15 cellular contexts compared by ENCODE assay signal in the genomic region with DNA sequence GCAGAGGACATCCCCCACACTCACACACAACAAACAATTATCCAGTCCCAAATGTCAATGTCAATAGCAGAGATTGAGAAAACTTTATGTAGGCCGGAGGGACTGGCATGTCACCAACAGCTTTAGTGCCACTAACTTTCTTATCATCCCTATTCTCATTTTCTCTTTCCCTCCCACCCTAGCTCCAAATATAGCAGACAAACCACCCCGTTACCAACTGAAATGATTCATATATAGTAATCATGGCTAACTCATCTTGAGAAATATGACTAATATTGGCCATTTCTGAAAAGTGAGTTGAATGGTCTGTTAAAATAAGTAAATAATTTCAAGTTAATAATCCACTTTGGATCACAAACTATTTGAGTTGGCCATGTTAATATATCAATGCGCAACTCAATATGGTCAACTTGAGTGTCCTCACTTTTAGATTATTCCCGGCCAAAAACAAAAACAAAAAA.
DNase-seq lines count a peak whose midpoint lies in the region; ATAC-seq and TF ChIP-seq lines count a peak whose summit lies in the region.
"Had no signal": no experiment of that assay in that cellular context is flagged by ENCODE, and none has a peak within 500 bp of the region (broad histone marks: within the 10 kb centered on the region; RNA-seq: fewer than 3 reads in every experiment).

No MANE protein-coding gene starts in this region.

- H3K27me3 ChIP-seq in GM23248 (replicated peaks; ENCODE audit: insufficient read depth), result no peaks in the 10 kb centered on the region
- H3K27me3 ChIP-seq: transverse colon had no signal

- H3K36me3 ChIP-seq in GM23248 (ENCODE audit: low read depth), result no peaks in the 10 kb centered on the region
- H3K36me3 ChIP-seq: transverse colon, WERI-Rb-1 had no signal

- no peak overlapping the region for H2AFZ ChIP-seq in GM23248

- WGBS in GM23248 (ENCODE audit: low coverage in 1 of 2, low lambda C conversion rate in 2 of 2, missing lambda C conversion rate in 2 of 2), 2 experiments, result 53% methylated on average over 4 of the region's 4 CpGs

- no peaks in the 10 kb centered on the region for H3K36me3 Mint-ChIP-seq in activated T-cell treated with anti-CD3 and anti-CD28 coated beads, Interleukin-2, amount 50 U/mL, for 24 hours (ENCODE audit: low read depth)
- H3K36me3 Mint-ChIP-seq: CD4-positive, CD25-positive, alpha-beta regulatory T cell had no signal

- no peak overlapping the region for H3K4me2 ChIP-seq in GM23248 (ENCODE audit: unreplicated experiment)

- H3K4me3 ChIP-seq in GM23248, result no peak overlapping the region
- H3K4me3 ChIP-seq in fibroblast of the aortic adventitia (ENCODE audit: low read depth, low read length), result no peak overlapping the region
- H3K4me3 ChIP-seq: transverse colon had no signal

- no peak for TF ChIP-seq CTCF in fibroblast of the aortic adventitia (IDR thresholded peaks at IDR 0.05; ENCODE audit: insufficient read depth, low read length)

- no peaks in the 10 kb centered on the region; the same call in 1 of the 2 replicates for H3F3A ChIP-seq in GM23248 (ENCODE audit: insufficient read depth)

- H3K4me1 Mint-ChIP-seq in activated T-cell treated with anti-CD3 and anti-CD28 coated beads, Interleukin-2, amount 50 U/mL, for 24 hours (ENCODE audit: low read depth), result no peaks in the 10 kb centered on the region
- H3K4me1 Mint-ChIP-seq: CD4-positive, CD25-positive, alpha-beta regulatory T cell had no signal

- no peaks in the 10 kb centered on the region for H3K27me3 Mint-ChIP-seq in activated T-cell treated with anti-CD3 and anti-CD28 coated beads, Interleukin-2, amount 50 U/mL, for 24 hours
- H3K27me3 Mint-ChIP-seq: CD4-positive, CD25-positive, alpha-beta regulatory T cell had no signal

- in situ Hi-C loops in GM23248 (cut with MboI), result no loop called here

- no peak overlapping the region for H3K27ac Mint-ChIP-seq in activated T-cell treated with anti-CD3 and anti-CD28 coated beads, Interleukin-2, amount 50 U/mL, for 24 hours
- H3K27ac Mint-ChIP-seq: CD4-positive, CD25-positive, alpha-beta regulatory T cell had no signal

- ATAC-seq in GM18907 (IDR thresholded peaks at IDR 0.05; ENCODE audit: unreplicated experiment) (peak; percentile 94), HG03342 (IDR thresholded peaks at IDR 0.05; ENCODE audit: unreplicated experiment) (peak; percentile 63), GM19324 (IDR thresholded peaks at IDR 0.05; ENCODE audit: low FRiP score, unreplicated experiment) (no peak)
- ATAC-seq: HCT116, right cardiac atrium had no signal

- no peaks in the 10 kb centered on the region for H3K9me3 ChIP-seq in GM23248 (ENCODE audit: low read depth)
- H3K9me3 ChIP-seq: transverse colon had no signal

- no peaks in the 10 kb centered on the region for H4K20me1 ChIP-seq in GM23248 (ENCODE audit: insufficient read depth)

- H3K79me2 ChIP-seq in GM23248 (ENCODE audit: insufficient read depth), result no peaks in the 10 kb centered on the region

- no peak overlapping the region for H3K9ac ChIP-seq in GM23248

- no peaks in the 10 kb centered on the region for H3K9me2 ChIP-seq in GM23248 (ENCODE audit: insufficient read depth)

- H3K4me1 ChIP-seq in GM23248 (ENCODE audit: insufficient read depth), result peaks cover 18% of the 10 kb centered on the region; the same call in 1 of the 2 replicates
- H3K4me1 ChIP-seq: transverse colon had no signal

- H3K27ac ChIP-seq in GM23248, result no peak overlapping the region
- H3K27ac ChIP-seq: transverse colon, WERI-Rb-1 had no signal

- peaks cover 4% of the 10 kb centered on the region for H3K9me3 Mint-ChIP-seq in activated T-cell treated with anti-CD3 and anti-CD28 coated beads, Interleukin-2, amount 50 U/mL, for 24 hours

- H3K4me3 Mint-ChIP-seq in activated T-cell treated with anti-CD3 and anti-CD28 coated beads, Interleukin-2, amount 50 U/mL, for 24 hours, result no peak overlapping the region
- H3K4me3 Mint-ChIP-seq: CD4-positive, CD25-positive, alpha-beta regulatory T cell had no signal

- peak; percentile 66 for DNase-seq in GM23248
- DNase-seq in fibroblast of the aortic adventitia (ENCODE audit: low read depth), result peak; percentile 18
- DNase-seq in NCI-H1092 treated with DMSO at 0.1 percent for 48 hours (lab: John Stamatoyannopoulos, UW), result no peak
- DNase-seq in OCI-M2 (lab: John Stamatoyannopoulos, UW; ENCODE audit: unreplicated experiment), result no peak
- DNase-seq in activated T-cell treated with anti-CD3 and anti-CD28 coated beads, Interleukin-2, amount 50 U/mL, for 24 hours, result no peak
- DNase-seq: activated T-cell treated with anti-CD3 and anti-CD28 coated beads for 4 hours; CD4-positive, CD25-positive, alpha-beta regulatory T cell; NCI-H345; right cardiac atrium; transverse colon; WERI-Rb-1 had no signal

Comparison
In these comparisons a context has a peak if more than half of its experiments do, and no peak if none do; other contexts are left out.
1. DNase-seq: peak in GM23248 (single experiment) and fibroblast of the aortic adventitia (single experiment); none in NCI-H1092 treated with DMSO at 0.1 percent for 48 hours (single experiment), OCI-M2 (single experiment) and activated T-cell treated with anti-CD3 and anti-CD28 coated beads, Interleukin-2, amount 50 U/mL, for 24 hours (single experiment).